Comparison of ENCODE assay signal across 8 cellular contexts in the genomic region with DNA sequence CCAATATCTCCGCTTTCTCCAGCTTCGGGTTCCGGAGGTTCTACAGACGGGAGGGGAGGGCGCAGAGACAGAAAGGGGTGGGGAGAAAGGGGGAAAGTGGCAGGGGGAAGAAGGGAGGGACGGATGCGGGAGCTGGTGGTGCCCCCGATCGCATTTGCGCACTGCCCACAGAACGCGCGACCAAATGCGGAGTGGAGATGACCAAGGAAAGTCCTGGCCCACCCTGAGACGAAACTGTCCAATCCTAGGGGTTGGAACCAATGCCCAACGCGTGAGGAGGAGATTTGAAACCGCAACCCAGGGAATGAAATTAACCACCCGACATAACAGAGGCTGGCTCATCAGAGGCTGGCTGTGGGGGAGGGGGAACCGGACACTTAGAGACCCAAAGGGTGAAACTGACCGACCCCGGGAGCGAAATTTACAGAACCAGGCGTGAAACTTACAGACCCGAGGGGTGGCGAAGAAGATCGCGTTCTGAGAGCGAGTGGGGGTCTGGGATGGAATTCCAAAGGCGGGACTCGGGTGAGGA. TPM values are rescaled to one million over a fixed set of nuclear protein-coding genes. Genes with fewer than 3 reads are reported as not detected.
DNase-seq lines count a peak whose midpoint lies in the region; ATAC-seq, FAIRE-seq and TF ChIP-seq lines count a peak whose summit lies in the region.

No MANE protein-coding gene starts in this region.

- peaks cover 83% of the 10 kb centered on the region for H3K27me3 Mint-ChIP-seq in CD4-positive, CD25-positive, alpha-beta regulatory T cell
- H3K27me3 Mint-ChIP-seq in astrocyte (ENCODE audit: low read depth, unreplicated experiment): peaks cover 35% of the 10 kb centered on the region

- H3K79me2 ChIP-seq in astrocyte (ENCODE audit: insufficient read depth, low read length) (no peaks in the 10 kb centered on the region), HepG2 (ENCODE audit: insufficient read depth, low read length) (no peaks in the 10 kb centered on the region)

- no peak overlapping the region for H3K27ac ChIP-seq in CD4-positive, CD25-positive, alpha-beta regulatory T cell (ENCODE audit: insufficient read depth, low read length, poor library complexity, severe bottlenecking)
- H3K27ac ChIP-seq in astrocyte (ENCODE audit: low read depth, low read length) (no peak overlapping the region), HepG2 (ENCODE audit: extremely low read length, insufficient read depth, low read length) (no peak overlapping the region), transverse colon (peak overlapping the region in 2 of 4 donors; percentile 44 to 49)

- peaks cover 15% of the 10 kb centered on the region for H4K20me1 ChIP-seq in astrocyte (ENCODE audit: insufficient read depth, low read length)
- peaks cover 13% of the 10 kb centered on the region; the same call in 1 of the 2 replicates for H4K20me1 ChIP-seq in HepG2 (ENCODE audit: insufficient read depth, low read length)

- peak in 1 of 3 donors; percentile 6 for DNase-seq in CD4-positive, CD25-positive, alpha-beta regulatory T cell
- no peak for DNase-seq in Jurkat, Clone E6-1 (ENCODE audit: low read depth, low spot score)
- DNase-seq in astrocyte (ENCODE audit: low read depth) (peak; percentile 31), HepG2 (ENCODE audit: low spot score) (no peak), transverse colon (no peak), GM19239 (ENCODE audit: insufficient read length, low spot score) (no peak), OCI-M2 (lab: John Stamatoyannopoulos, UW; ENCODE audit: unreplicated experiment) (no peak)
- no peak for DNase-seq in central memory CD4-positive, alpha-beta T cell

- TF ChIP-seq POLR2A in HepG2 (IDR thresholded peaks at IDR 0.05; ENCODE audit: insufficient read depth in 1 of 2, low read depth in 2 of 2, low read length in 2 of 2): no peak
- TF ChIP-seq POLR2A in transverse colon (IDR thresholded peaks at IDR 0.05): no peak

- TF ChIP-seq CTCF in astrocyte (IDR thresholded peaks at IDR 0.05; ENCODE audit: insufficient read depth, low read depth, low read length): no peak
- no peak for TF ChIP-seq CTCF in HepG2 (CRISPR knock-in tag; IDR thresholded peaks at IDR 0.05)
- no peak for TF ChIP-seq CTCF in transverse colon (IDR thresholded peaks at IDR 0.05)

- H3K4me3 ChIP-seq in CD4-positive, CD25-positive, alpha-beta regulatory T cell (ENCODE audit: low read depth, low read length): peak overlapping the region; percentile 51
- H3K4me3 ChIP-seq in Jurkat, Clone E6-1 (ENCODE audit: low read length): peak overlapping the region; percentile 83
- H3K4me3 ChIP-seq in astrocyte (ENCODE audit: insufficient read depth, low read depth, low read length) (peak overlapping the region; percentile 60), HepG2 (replicated peaks in 1 of 3; ENCODE audit: insufficient read depth in 1 of 3, low read depth in 2 of 3, low read length in 3 of 3) (peak overlapping the region; percentile 48 to 95 (median 68)), transverse colon (peak overlapping the region; percentile 2 to 58 (median 36))

- TF ChIP-seq EP300 in HepG2 (IDR thresholded peaks at IDR 0.05; ENCODE audit: low read depth in 2 of 2, low read length in 2 of 2) (no peak), HepG2 (CRISPR knock-in tag; IDR thresholded peaks at IDR 0.05; ENCODE audit: borderline replicate concordance) (no peak), transverse colon (IDR thresholded peaks at IDR 0.05; ENCODE audit: low read depth) (no peak)

- H3K36me3 ChIP-seq in CD4-positive, CD25-positive, alpha-beta regulatory T cell (ENCODE audit: control insufficient read depth, insufficient read depth, low read length): no peaks in the 10 kb centered on the region
- no peaks in the 10 kb centered on the region for H3K36me3 ChIP-seq in astrocyte (ENCODE audit: insufficient read depth, low read length)
- H3K36me3 ChIP-seq in HepG2 (replicated peaks in 1 of 2; ENCODE audit: control insufficient read depth in 1 of 2, insufficient read depth in 2 of 2, low read length in 2 of 2): no peaks in the 10 kb centered on the region
- no peaks in the 10 kb centered on the region for H3K36me3 ChIP-seq in transverse colon

- no peak for TF ChIP-seq RAD21 in HepG2 (CRISPR knock-in tag; IDR thresholded peaks at IDR 0.05)

- H3K4me2 ChIP-seq in astrocyte (ENCODE audit: low read length) (peak overlapping the region; percentile 97), HepG2 (ENCODE audit: low read depth, low read length) (peak overlapping the region; percentile 100)

- no peak overlapping the region for H3K27ac Mint-ChIP-seq in CD4-positive, CD25-positive, alpha-beta regulatory T cell
- H3K27ac Mint-ChIP-seq in astrocyte (ENCODE audit: unreplicated experiment): no peak overlapping the region

- H3K9ac ChIP-seq in astrocyte (ENCODE audit: low read length): peak overlapping the region; percentile 49
- peak overlapping the region; percentile 13; the same call in 1 of the 2 replicates for H3K9ac ChIP-seq in HepG2 (ENCODE audit: insufficient read depth, low read depth, low read length)

- POLR2A ChIA-PET in HepG2 (lab: Yijun Ruan, JAX): interaction anchor here (0.7 to 5.1 kb wide), 5 partner anchors 31 to 126 kb away, joined by 3 to 35 read pairs (median 4); partner anchors contain the start of genes AURKB and CTC1

- intact Hi-C loops in HepG2 (cut with micrococcal nuclease; ENCODE audit: unreplicated experiment) (no loop called here), transverse colon (cut with DNase I; ENCODE audit: low total_unique reads) (loop anchor here (10.0 kb wide), 1 partner anchor 62 kb away; no protein-coding TSS in a partner anchor)

- peaks cover 7% of the 10 kb centered on the region for H3K36me3 Mint-ChIP-seq in CD4-positive, CD25-positive, alpha-beta regulatory T cell
- no peaks in the 10 kb centered on the region for H3K36me3 Mint-ChIP-seq in astrocyte (ENCODE audit: low read depth, unreplicated experiment)

- WGBS in HepG2 (ENCODE audit: low lambda C conversion rate): 2% methylated on average over 24 of the region's 31 CpGs
- WGBS in transverse colon (ENCODE audit: low coverage in 1 of 2), 2 donors: 0 to 2% methylated on average over 8 to 31 of the region's 31 CpGs

- peaks cover 0 to 23% (median 0%) of the 10 kb centered on the region in 7 donors for H3K9me3 Mint-ChIP-seq in CD4-positive, CD25-positive, alpha-beta regulatory T cell
- no peaks in the 10 kb centered on the region for H3K9me3 Mint-ChIP-seq in astrocyte (ENCODE audit: unreplicated experiment)

- no peak for ATAC-seq in CD4-positive, CD25-positive, alpha-beta regulatory T cell (ENCODE audit: low read depth in 2 of 2)
- ATAC-seq in HepG2: no peak

- no peak for FAIRE-seq in astrocyte (lab: Jason Lieb, UNC)
- no peak for FAIRE-seq in HepG2 (lab: Jason Lieb, UNC)
- FAIRE-seq in GM19239 (lab: Jason Lieb, UNC): no peak

- BruUV-seq in HepG2 (replicated peaks; lab: Mats Ljungman, UMichigan): no TSS peak

- peaks cover 10% of the 10 kb centered on the region for H3K27me3 ChIP-seq in CD4-positive, CD25-positive, alpha-beta regulatory T cell (ENCODE audit: control insufficient read depth, insufficient read depth, low read length)
- H3K27me3 ChIP-seq in astrocyte (ENCODE audit: insufficient read depth, low read length) (peaks cover 20% of the 10 kb centered on the region), HepG2 (ENCODE audit: control insufficient read depth in 1 of 2, insufficient read depth in 2 of 2, low read length in 2 of 2) (peaks cover 5 to 41% of the 10 kb centered on the region in 2 experiments), transverse colon (peaks cover 61% of the 10 kb centered on the region)

- H3K4me1 Mint-ChIP-seq in CD4-positive, CD25-positive, alpha-beta regulatory T cell: peaks cover 34 to 88% (median 65%) of the 10 kb centered on the region in 4 donors
- H3K4me1 Mint-ChIP-seq in astrocyte (ENCODE audit: low read depth, unreplicated experiment): peaks cover 16% of the 10 kb centered on the region

- no peaks in the 10 kb centered on the region for H3K9me3 ChIP-seq in CD4-positive, CD25-positive, alpha-beta regulatory T cell (ENCODE audit: control insufficient read depth in 2 of 2, low read length in 2 of 2)
- H3K9me3 ChIP-seq in astrocyte (ENCODE audit: insufficient read depth, low read depth, low read length): no peaks in the 10 kb centered on the region
- no peaks in the 10 kb centered on the region for H3K9me3 ChIP-seq in HepG2 (ENCODE audit: low read length)
- H3K9me3 ChIP-seq in transverse colon: no peaks in the 10 kb centered on the region

- peaks cover 89% of the 10 kb centered on the region for H3K4me1 ChIP-seq in CD4-positive, CD25-positive, alpha-beta regulatory T cell (ENCODE audit: control insufficient read depth, insufficient read depth, low read length, poor library complexity, severe bottlenecking)
- H3K4me1 ChIP-seq in astrocyte (ENCODE audit: insufficient read depth, low read length) (peaks cover 59% of the 10 kb centered on the region), HepG2 (ENCODE audit: insufficient read depth, low read length) (peaks cover 65% of the 10 kb centered on the region), transverse colon (peaks cover 56 to 93% (median 77%) of the 10 kb centered on the region in 4 donors)

- CTCF ChIA-PET in HepG2 (lab: Yijun Ruan, JAX; ENCODE audit: low intra/inter-chr PET ratio, low total read pairs): interaction anchor here (1.4 kb wide), 1 partner anchor 36 kb away, joined by 4 read pairs; no protein-coding TSS in a partner anchor

- in situ Hi-C loops in HepG2 (cut with HindIII; ENCODE audit: extremely low pct_ligation_motif_present, low pct_unique_long_range_greater_than_20kb): loop anchor here (5.0 to 10.0 kb wide), 3 partner anchors 35 to 180 kb away; no protein-coding TSS in a partner anchor
- in situ Hi-C loops in transverse colon (cut with MboI; ENCODE audit: low pct_ligation_motif_present in 1 of 4, low pct_unique_long_range_greater_than_20kb in 1 of 4, low sequenced_read_pairs in 3 of 4): no loop called here

- peak overlapping the region; percentile 89 to 98 (median 93) for H3K4me3 Mint-ChIP-seq in CD4-positive, CD25-positive, alpha-beta regulatory T cell
- peak overlapping the region; percentile 83 for H3K4me3 Mint-ChIP-seq in astrocyte (ENCODE audit: unreplicated experiment)

- H2AFZ ChIP-seq in astrocyte (ENCODE audit: low read depth, low read length) (peak overlapping the region; percentile 85), HepG2 (ENCODE audit: low read length) (no peak overlapping the region)

RNA-seq across cellular contexts. Expression of gene HES7, which starts 1.4 kb away (rescaled TPM):
- not detected for total RNA-seq in CD4-positive, CD25-positive, alpha-beta regulatory T cell
- polyA plus RNA-seq in CD4-positive, CD25-positive, alpha-beta regulatory T cell: not detected
- 2.3 TPM for polyA plus RNA-seq in Jurkat, Clone E6-1 (2012; ENCODE audit: insufficient read depth, insufficient read length)
- total RNA-seq in astrocyte (0.64 and 1.0 TPM in 2 replicates), HepG2 (2016; rRNA removed; fragmentation: Illumina TruSeq; extraction: Trizol) (not detected in 2 replicates), transverse colon (not detected)
- not detected in 2 replicates for total RNA-seq in HepG2 (2016; cell fraction: cytosol; rRNA removed; fragmentation: Illumina TruSeq; extraction: Trizol; ENCODE audit: low read depth)
- total RNA-seq in HepG2 (2016; cell fraction: insoluble cytoplasmic fraction; rRNA removed; fragmentation: Illumina TruSeq; extraction: Trizol): not detected in 2 replicates
- total RNA-seq in HepG2 (2016; cell fraction: membrane; rRNA removed; fragmentation: Illumina TruSeq; extraction: Trizol): not detected in 2 replicates
- not detected in 2 replicates for total RNA-seq in HepG2 (2016; cell fraction: nucleus; rRNA removed; fragmentation: Illumina TruSeq; extraction: Trizol)
- not detected in 2 replicates for polyA plus RNA-seq in HepG2 (2011; rRNA removed)
- not detected in 2 replicates for polyA plus RNA-seq in HepG2 (2011; cell fraction: cytosol; rRNA removed)
- 0.42 and 0.50 TPM in 2 replicates for polyA plus RNA-seq in HepG2 (2011; cell fraction: nucleus; rRNA removed)
- 0.11 TPM in 1 of 2 replicates, not detected in the other for polyA plus RNA-seq in HepG2 (2012)
- not detected in 2 replicates for polyA plus RNA-seq in HepG2 (2016; cell fraction: cytosol; fragmentation: Illumina TruSeq; extraction: Trizol; ENCODE audit: low read depth)
- polyA plus RNA-seq in HepG2 (2016; cell fraction: insoluble cytoplasmic fraction; fragmentation: Illumina TruSeq; extraction: Trizol; ENCODE audit: low read depth): not detected in 2 replicates
- not detected in 2 replicates for polyA plus RNA-seq in HepG2 (2016; cell fraction: membrane; fragmentation: Illumina TruSeq; extraction: Trizol; ENCODE audit: low read depth)
- not detected in 2 replicates for polyA plus RNA-seq in HepG2 (2016; cell fraction: nucleus; fragmentation: Illumina TruSeq; extraction: Trizol; ENCODE audit: insufficient read depth, low read depth)
- 3.9 TPM in 1 of 2 replicates, not detected in the other for polyA minus RNA-seq in HepG2 (2011; rRNA and poly(A)+ RNA removed; ENCODE audit: low replicate concordance)
- polyA minus RNA-seq in HepG2 (2011; cell fraction: cytosol; rRNA and poly(A)+ RNA removed): not detected in 2 replicates
- not detected in 2 replicates for polyA minus RNA-seq in HepG2 (2011; cell fraction: nucleus; rRNA and poly(A)+ RNA removed)

RNA-seq across cellular contexts. Expression of gene ALOXE3, which starts 4.1 kb away (rescaled TPM):
- 0.15 TPM for total RNA-seq in CD4-positive, CD25-positive, alpha-beta regulatory T cell
- polyA plus RNA-seq in CD4-positive, CD25-positive, alpha-beta regulatory T cell: under 1 TPM in 3 of 4 donors, not detected in 1; 0.18 to 0.51 (median 0.42) TPM
- polyA plus RNA-seq in Jurkat, Clone E6-1 (2012; ENCODE audit: insufficient read depth, insufficient read length): 0.38 TPM
- total RNA-seq in astrocyte (0.17 and 0.82 TPM in 2 replicates), HepG2 (2016; rRNA removed; fragmentation: Illumina TruSeq; extraction: Trizol) (not detected in 2 replicates), transverse colon (under 1 TPM in 1 of 4 donors, not detected in 3; 0.79 TPM)
- not detected in 2 replicates for total RNA-seq in HepG2 (2016; cell fraction: cytosol; rRNA removed; fragmentation: Illumina TruSeq; extraction: Trizol; ENCODE audit: low read depth)
- 0.02 TPM in 1 of 2 replicates, not detected in the other for total RNA-seq in HepG2 (2016; cell fraction: insoluble cytoplasmic fraction; rRNA removed; fragmentation: Illumina TruSeq; extraction: Trizol)
- total RNA-seq in HepG2 (2016; cell fraction: membrane; rRNA removed; fragmentation: Illumina TruSeq; extraction: Trizol): not detected in 2 replicates
- not detected in 2 replicates for total RNA-seq in HepG2 (2016; cell fraction: nucleus; rRNA removed; fragmentation: Illumina TruSeq; extraction: Trizol)
- 0.07 TPM in 1 of 2 replicates, not detected in the other for polyA plus RNA-seq in HepG2 (2011; rRNA removed)
- 0.03 TPM in 1 of 2 replicates, not detected in the other for polyA plus RNA-seq in HepG2 (2011; cell fraction: cytosol; rRNA removed)
- 0.14 and 0.18 TPM in 2 replicates for polyA plus RNA-seq in HepG2 (2011; cell fraction: nucleus; rRNA removed)
- polyA plus RNA-seq in HepG2 (2012): 0.08 TPM in 1 of 2 replicates, not detected in the other
- polyA plus RNA-seq in HepG2 (2016; cell fraction: cytosol; fragmentation: Illumina TruSeq; extraction: Trizol; ENCODE audit: low read depth): not detected in 2 replicates
- polyA plus RNA-seq in HepG2 (2016; cell fraction: insoluble cytoplasmic fraction; fragmentation: Illumina TruSeq; extraction: Trizol; ENCODE audit: low read depth): not detected in 2 replicates
- not detected in 2 replicates for polyA plus RNA-seq in HepG2 (2016; cell fraction: membrane; fragmentation: Illumina TruSeq; extraction: Trizol; ENCODE audit: low read depth)
- polyA plus RNA-seq in HepG2 (2016; cell fraction: nucleus; fragmentation: Illumina TruSeq; extraction: Trizol; ENCODE audit: insufficient read depth, low read depth): not detected in 2 replicates
- 0.63 TPM in 1 of 2 replicates, not detected in the other for polyA minus RNA-seq in HepG2 (2011; rRNA and poly(A)+ RNA removed; ENCODE audit: low replicate concordance)
- polyA minus RNA-seq in HepG2 (2011; cell fraction: cytosol; rRNA and poly(A)+ RNA removed): not detected in 2 replicates
- polyA minus RNA-seq in HepG2 (2011; cell fraction: nucleus; rRNA and poly(A)+ RNA removed): not detected in 2 replicates

RNA-seq across cellular contexts. Expression of gene PER1, which starts 29.7 kb away (rescaled TPM):
- total RNA-seq in CD4-positive, CD25-positive, alpha-beta regulatory T cell: 1,740 TPM
- 1 to 10 TPM; 4.8 to 7.7 (median 6.2) TPM for polyA plus RNA-seq in CD4-positive, CD25-positive, alpha-beta regulatory T cell
- polyA plus RNA-seq in Jurkat, Clone E6-1 (2012; ENCODE audit: insufficient read depth, insufficient read length): 27.8 TPM
- total RNA-seq in astrocyte: 17.0 and 18.1 TPM in 2 replicates
- 2.6 and 5.5 TPM in 2 replicates for total RNA-seq in HepG2 (2016; rRNA removed; fragmentation: Illumina TruSeq; extraction: Trizol)
- total RNA-seq in HepG2 (2016; cell fraction: cytosol; rRNA removed; fragmentation: Illumina TruSeq; extraction: Trizol; ENCODE audit: low read depth): 1.8 and 2.9 TPM in 2 replicates
- total RNA-seq in HepG2 (2016; cell fraction: insoluble cytoplasmic fraction; rRNA removed; fragmentation: Illumina TruSeq; extraction: Trizol): 3.2 and 5.8 TPM in 2 replicates
- total RNA-seq in HepG2 (2016; cell fraction: membrane; rRNA removed; fragmentation: Illumina TruSeq; extraction: Trizol): 1.4 and 1.9 TPM in 2 replicates
- 4.1 and 4.3 TPM in 2 replicates for total RNA-seq in HepG2 (2016; cell fraction: nucleus; rRNA removed; fragmentation: Illumina TruSeq; extraction: Trizol)
- 3.6 and 5.2 TPM in 2 replicates for polyA plus RNA-seq in HepG2 (2011; rRNA removed)
- polyA plus RNA-seq in HepG2 (2011; cell fraction: cytosol; rRNA removed): 1.3 and 1.4 TPM in 2 replicates
- 32.0 and 32.6 TPM in 2 replicates for polyA plus RNA-seq in HepG2 (2011; cell fraction: nucleus; rRNA removed)
- 7.8 and 11.4 TPM in 2 replicates for polyA plus RNA-seq in HepG2 (2012)
- 0.38 and 0.70 TPM in 2 replicates for polyA plus RNA-seq in HepG2 (2016; cell fraction: cytosol; fragmentation: Illumina TruSeq; extraction: Trizol; ENCODE audit: low read depth)
- 2.2 and 3.6 TPM in 2 replicates for polyA plus RNA-seq in HepG2 (2016; cell fraction: insoluble cytoplasmic fraction; fragmentation: Illumina TruSeq; extraction: Trizol; ENCODE audit: low read depth)
- polyA plus RNA-seq in HepG2 (2016; cell fraction: membrane; fragmentation: Illumina TruSeq; extraction: Trizol; ENCODE audit: low read depth): 0.49 and 0.90 TPM in 2 replicates
- 13.1 and 17.6 TPM in 2 replicates for polyA plus RNA-seq in HepG2 (2016; cell fraction: nucleus; fragmentation: Illumina TruSeq; extraction: Trizol; ENCODE audit: insufficient read depth, low read depth)
- 11.1 and 12.7 TPM in 2 replicates for polyA minus RNA-seq in HepG2 (2011; rRNA and poly(A)+ RNA removed; ENCODE audit: low replicate concordance)
- 3.8 and 6.2 TPM in 2 replicates for polyA minus RNA-seq in HepG2 (2011; cell fraction: cytosol; rRNA and poly(A)+ RNA removed)
- polyA minus RNA-seq in HepG2 (2011; cell fraction: nucleus; rRNA and poly(A)+ RNA removed): 10.4 and 10.7 TPM in 2 replicates
- 100 to 1,000 TPM in 2 of 4 donors, 10 to 100 TPM in 2; 55.9 to 211 (median 109) TPM for total RNA-seq in transverse colon

RNA-seq across cellular contexts. Expression of gene ALOX12B, which starts 34.9 kb away (rescaled TPM):
- total RNA-seq in CD4-positive, CD25-positive, alpha-beta regulatory T cell: not detected
- under 1 TPM in 3 of 4 donors, not detected in 1; 0.53 to 0.68 (median 0.67) TPM for polyA plus RNA-seq in CD4-positive, CD25-positive, alpha-beta regulatory T cell
- polyA plus RNA-seq in Jurkat, Clone E6-1 (2012; ENCODE audit: insufficient read depth, insufficient read length): 1.7 TPM
- total RNA-seq in astrocyte (not detected in 2 replicates), HepG2 (2016; rRNA removed; fragmentation: Illumina TruSeq; extraction: Trizol) (not detected in 2 replicates), transverse colon (not detected)
- total RNA-seq in HepG2 (2016; cell fraction: cytosol; rRNA removed; fragmentation: Illumina TruSeq; extraction: Trizol; ENCODE audit: low read depth): not detected in 2 replicates
- not detected in 2 replicates for total RNA-seq in HepG2 (2016; cell fraction: insoluble cytoplasmic fraction; rRNA removed; fragmentation: Illumina TruSeq; extraction: Trizol)
- total RNA-seq in HepG2 (2016; cell fraction: membrane; rRNA removed; fragmentation: Illumina TruSeq; extraction: Trizol): 0.31 TPM in 1 of 2 replicates, not detected in the other
- not detected in 2 replicates for total RNA-seq in HepG2 (2016; cell fraction: nucleus; rRNA removed; fragmentation: Illumina TruSeq; extraction: Trizol)
- 0.13 TPM in 1 of 2 replicates, not detected in the other for polyA plus RNA-seq in HepG2 (2011; rRNA removed)
- polyA plus RNA-seq in HepG2 (2011; cell fraction: cytosol; rRNA removed): 0.12 TPM in 1 of 2 replicates, not detected in the other
- polyA plus RNA-seq in HepG2 (2011; cell fraction: nucleus; rRNA removed): not detected in 2 replicates
- polyA plus RNA-seq in HepG2 (2012): 0.21 TPM in 1 of 2 replicates, not detected in the other
- 0.15 and 0.32 TPM in 2 replicates for polyA plus RNA-seq in HepG2 (2016; cell fraction: cytosol; fragmentation: Illumina TruSeq; extraction: Trizol; ENCODE audit: low read depth)
- polyA plus RNA-seq in HepG2 (2016; cell fraction: insoluble cytoplasmic fraction; fragmentation: Illumina TruSeq; extraction: Trizol; ENCODE audit: low read depth): 0.26 TPM in 1 of 2 replicates, not detected in the other
- polyA plus RNA-seq in HepG2 (2016; cell fraction: membrane; fragmentation: Illumina TruSeq; extraction: Trizol; ENCODE audit: low read depth): 0.18 and 0.27 TPM in 2 replicates
- polyA plus RNA-seq in HepG2 (2016; cell fraction: nucleus; fragmentation: Illumina TruSeq; extraction: Trizol; ENCODE audit: insufficient read depth, low read depth): not detected in 2 replicates
- polyA minus RNA-seq in HepG2 (2011; rRNA and poly(A)+ RNA removed; ENCODE audit: low replicate concordance): 1.8 TPM in 1 of 2 replicates, not detected in the other
- not detected in 2 replicates for polyA minus RNA-seq in HepG2 (2011; cell fraction: cytosol; rRNA and poly(A)+ RNA removed)
- polyA minus RNA-seq in HepG2 (2011; cell fraction: nucleus; rRNA and poly(A)+ RNA removed): not detected in 2 replicates

RNA-seq across cellular contexts. Expression of gene VAMP2, which starts 40.3 kb away (rescaled TPM):
- total RNA-seq in CD4-positive, CD25-positive, alpha-beta regulatory T cell: 205 TPM
- polyA plus RNA-seq in CD4-positive, CD25-positive, alpha-beta regulatory T cell: 10 to 100 TPM; 42.7 to 60.4 (median 59.3) TPM
- 42.6 TPM for polyA plus RNA-seq in Jurkat, Clone E6-1 (2012; ENCODE audit: insufficient read depth, insufficient read length)
- total RNA-seq in astrocyte: 28.0 and 31.3 TPM in 2 replicates
- total RNA-seq in HepG2 (2016; rRNA removed; fragmentation: Illumina TruSeq; extraction: Trizol): 2.0 and 3.9 TPM in 2 replicates
- total RNA-seq in HepG2 (2016; cell fraction: cytosol; rRNA removed; fragmentation: Illumina TruSeq; extraction: Trizol; ENCODE audit: low read depth): 4.1 and 5.2 TPM in 2 replicates
- total RNA-seq in HepG2 (2016; cell fraction: insoluble cytoplasmic fraction; rRNA removed; fragmentation: Illumina TruSeq; extraction: Trizol): 1.9 and 3.4 TPM in 2 replicates
- 3.2 and 3.4 TPM in 2 replicates for total RNA-seq in HepG2 (2016; cell fraction: membrane; rRNA removed; fragmentation: Illumina TruSeq; extraction: Trizol)
- total RNA-seq in HepG2 (2016; cell fraction: nucleus; rRNA removed; fragmentation: Illumina TruSeq; extraction: Trizol): 6.5 and 7.1 TPM in 2 replicates
- 17.2 and 19.6 TPM in 2 replicates for polyA plus RNA-seq in HepG2 (2011; rRNA removed)
- 10.1 and 13.2 TPM in 2 replicates for polyA plus RNA-seq in HepG2 (2011; cell fraction: cytosol; rRNA removed)
- 40.7 and 63.7 TPM in 2 replicates for polyA plus RNA-seq in HepG2 (2011; cell fraction: nucleus; rRNA removed)
- 29.0 and 34.1 TPM in 2 replicates for polyA plus RNA-seq in HepG2 (2012)
- polyA plus RNA-seq in HepG2 (2016; cell fraction: cytosol; fragmentation: Illumina TruSeq; extraction: Trizol; ENCODE audit: low read depth): 2.0 and 2.2 TPM in 2 replicates
- polyA plus RNA-seq in HepG2 (2016; cell fraction: insoluble cytoplasmic fraction; fragmentation: Illumina TruSeq; extraction: Trizol; ENCODE audit: low read depth): 7.1 and 8.5 TPM in 2 replicates
- 4.9 and 5.5 TPM in 2 replicates for polyA plus RNA-seq in HepG2 (2016; cell fraction: membrane; fragmentation: Illumina TruSeq; extraction: Trizol; ENCODE audit: low read depth)
- polyA plus RNA-seq in HepG2 (2016; cell fraction: nucleus; fragmentation: Illumina TruSeq; extraction: Trizol; ENCODE audit: insufficient read depth, low read depth): 35.4 and 36.0 TPM in 2 replicates
- 6.8 and 7.6 TPM in 2 replicates for polyA minus RNA-seq in HepG2 (2011; rRNA and poly(A)+ RNA removed; ENCODE audit: low replicate concordance)
- polyA minus RNA-seq in HepG2 (2011; cell fraction: cytosol; rRNA and poly(A)+ RNA removed): 3.4 and 6.6 TPM in 2 replicates
- 10.8 and 14.9 TPM in 2 replicates for polyA minus RNA-seq in HepG2 (2011; cell fraction: nucleus; rRNA and poly(A)+ RNA removed)
- 10 to 100 TPM; 20.9 to 49.4 (median 30.1) TPM for total RNA-seq in transverse colon
